Comparison of ENCODE assay signal across 14 cellular contexts in the genomic region with DNA sequence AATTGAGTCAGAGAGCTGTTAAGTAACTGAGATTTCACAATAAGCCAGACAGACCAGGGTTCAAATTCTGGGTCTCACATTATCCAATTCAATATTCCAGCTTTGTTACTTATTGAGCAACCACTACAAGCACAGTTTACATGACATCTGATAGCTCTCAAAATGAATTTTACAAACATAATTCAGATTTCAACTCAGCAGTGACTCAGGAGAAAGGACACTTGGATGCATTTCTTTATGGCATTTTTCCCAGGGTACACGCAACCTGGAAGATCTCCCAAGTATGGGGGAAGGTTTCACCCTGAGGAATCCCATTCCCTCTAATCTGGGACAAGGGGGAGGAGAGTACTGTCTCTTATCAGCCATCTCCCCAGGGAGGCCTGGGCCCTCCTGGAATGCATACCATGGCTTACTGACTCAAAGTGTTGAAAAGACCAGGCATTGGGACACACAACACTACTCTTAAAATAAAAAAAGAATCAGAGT.
DNase-seq lines count a peak whose midpoint lies in the region; ATAC-seq, FAIRE-seq and TF ChIP-seq lines count a peak whose summit lies in the region.
"Had no signal": no experiment of that assay in that cellular context is flagged by ENCODE, and none has a peak within 500 bp of the region (broad histone marks: within the 10 kb centered on the region; RNA-seq: fewer than 3 reads in every experiment).

No MANE protein-coding gene starts in this region.

- H3K9me3 ChIP-seq in mammary epithelial cell (replicated peaks; ENCODE audit: insufficient read depth, low read length): no peaks in the 10 kb centered on the region
- H3K9me3 ChIP-seq: neutrophil had no signal

- BruUV-seq in MCF 10A (replicated peaks; lab: Mats Ljungman, UMichigan) (no TSS peak), mammary epithelial cell (replicated peaks; lab: Mats Ljungman, UMichigan) (no TSS peak)

- H3K27ac ChIP-seq in mammary epithelial cell (ENCODE audit: insufficient read depth, low read depth, low read length): no peak overlapping the region
- H3K27ac ChIP-seq: neutrophil had no signal

- H3K27ac Mint-ChIP-seq in MCF 10A (ENCODE audit: low read depth, unreplicated experiment): no peak overlapping the region
- H3K27ac Mint-ChIP-seq in natural killer cell treated with Interleukin-12 subunit alpha and Interleukin-12 subunit beta and Interleukin-15 and Interleukin-18, amount 100 ng/mL, for 72 hours: no peak overlapping the region
- H3K27ac Mint-ChIP-seq: activated T-helper 1 cell treated with anti-CD3 and anti-CD28 coated beads, Interleukin-12 subunit alpha, Interleukin-12 subunit beta, Interleukin-2, Interleukin-4 antibody, amounts not matched to agents 30 ng/mL and 10 ng/mL and 1 ng/mL, durations not matched to agents 14 hours and 24 hours and 36 hours; T-helper 1 cell treated with Interleukin-12 subunit alpha and Interleukin-12 subunit beta and Interleukin-4 antibody, amounts not matched to agents 30 μg/mL and 1 μg/mL, for 36 hours had no signal

- H3K27me3 ChIP-seq in mammary epithelial cell (ENCODE audit: insufficient read depth, low read length) (peaks cover 2% of the 10 kb centered on the region), bronchial epithelial cell (ENCODE audit: control insufficient read depth, insufficient read depth, low read length) (no peaks in the 10 kb centered on the region)
- H3K27me3 ChIP-seq: neutrophil had no signal

- no peak overlapping the region for H3K4me3 Mint-ChIP-seq in MCF 10A (ENCODE audit: unreplicated experiment)
- no peak overlapping the region for H3K4me3 Mint-ChIP-seq in natural killer cell treated with Interleukin-12 subunit alpha and Interleukin-12 subunit beta and Interleukin-15 and Interleukin-18, amount 100 ng/mL, for 72 hours
- H3K4me3 Mint-ChIP-seq: activated T-helper 1 cell treated with anti-CD3 and anti-CD28 coated beads, Interleukin-12 subunit alpha, Interleukin-12 subunit beta, Interleukin-2, Interleukin-4 antibody, amounts not matched to agents 30 ng/mL and 10 ng/mL and 1 ng/mL, durations not matched to agents 14 hours and 24 hours and 36 hours; T-helper 1 cell treated with Interleukin-12 subunit alpha and Interleukin-12 subunit beta and Interleukin-4 antibody, amounts not matched to agents 30 μg/mL and 1 μg/mL, for 36 hours had no signal

- peak; percentile 69 for DNase-seq in MCF 10A (ENCODE audit: unreplicated experiment)
- DNase-seq in mammary epithelial cell: no peak
- DNase-seq in bronchial epithelial cell (ENCODE audit: low read depth): peak; percentile 92
- DNase-seq in left lobe of liver (ENCODE audit: low spot score): peak; percentile 48
- no peak for DNase-seq in natural killer cell treated with Interleukin-12 subunit alpha and Interleukin-12 subunit beta and Interleukin-15 and Interleukin-18, amount 100 ng/mL, for 72 hours (ENCODE audit: low spot score)
- DNase-seq: AML-193, NCI-H2081 had no signal

- H3K27me3 Mint-ChIP-seq in MCF 10A (ENCODE audit: insufficient read depth, unreplicated experiment): peaks cover 70% of the 10 kb centered on the region
- no peaks in the 10 kb centered on the region for H3K27me3 Mint-ChIP-seq in natural killer cell treated with Interleukin-12 subunit alpha and Interleukin-12 subunit beta and Interleukin-15 and Interleukin-18, amount 100 ng/mL, for 72 hours

- H3K4me1 ChIP-seq in mammary epithelial cell (ENCODE audit: insufficient read depth, low read length): no peaks in the 10 kb centered on the region

- no peaks in the 10 kb centered on the region for H3K4me1 Mint-ChIP-seq in MCF 10A (ENCODE audit: insufficient read depth, unreplicated experiment)
- H3K4me1 Mint-ChIP-seq in natural killer cell treated with Interleukin-12 subunit alpha and Interleukin-12 subunit beta and Interleukin-15 and Interleukin-18, amount 100 ng/mL, for 72 hours (ENCODE audit: low read depth in 2 of 2): no peaks in the 10 kb centered on the region

- H3K9ac ChIP-seq in mammary epithelial cell (ENCODE audit: insufficient read depth, low read length): no peak overlapping the region

- dilution Hi-C loops in mammary epithelial cell (cut with HindIII; ENCODE audit: low sequenced_read_pairs): no loop called here

- no peak overlapping the region for H3K4me3 ChIP-seq in mammary epithelial cell (replicated peaks in 1 of 3; ENCODE audit: insufficient read depth in 1 of 3, low read depth in 2 of 3, low read length in 3 of 3)
- no peak overlapping the region for H3K4me3 ChIP-seq in bronchial epithelial cell (ENCODE audit: low read depth, low read length)

- no peaks in the 10 kb centered on the region for H3K36me3 Mint-ChIP-seq in MCF 10A (ENCODE audit: insufficient read depth, unreplicated experiment)
- no peaks in the 10 kb centered on the region for H3K36me3 Mint-ChIP-seq in natural killer cell treated with Interleukin-12 subunit alpha and Interleukin-12 subunit beta and Interleukin-15 and Interleukin-18, amount 100 ng/mL, for 72 hours

- H4K20me1 ChIP-seq in mammary epithelial cell (ENCODE audit: insufficient read depth, low read length): no peaks in the 10 kb centered on the region

- H3K4me2 ChIP-seq in mammary epithelial cell (ENCODE audit: insufficient read depth, low read depth, low read length): no peak overlapping the region

- H3K36me3 ChIP-seq in mammary epithelial cell (ENCODE audit: insufficient read depth, low read length): no peaks in the 10 kb centered on the region
- H3K36me3 ChIP-seq in bronchial epithelial cell (ENCODE audit: control insufficient read depth, insufficient read depth, low read length): no peaks in the 10 kb centered on the region
- H3K36me3 ChIP-seq: neutrophil had no signal

- peak; percentile 92 for ATAC-seq in left lobe of liver
- no peak for ATAC-seq in GM19467 (IDR thresholded peaks at IDR 0.05; ENCODE audit: unreplicated experiment)
- ATAC-seq in natural killer cell treated with Interleukin-12 subunit alpha and Interleukin-12 subunit beta and Interleukin-15 and Interleukin-18, amount 100 ng/mL, for 72 hours: no peak
- ATAC-seq in GM21515 (IDR thresholded peaks at IDR 0.05; ENCODE audit: unreplicated experiment): no peak
- ATAC-seq in GM18868 (IDR thresholded peaks at IDR 0.05; ENCODE audit: unreplicated experiment): no peak

- no peak overlapping the region for H2AFZ ChIP-seq in mammary epithelial cell (ENCODE audit: low read depth, low read length)

- no peaks in the 10 kb centered on the region for H3K79me2 ChIP-seq in mammary epithelial cell (ENCODE audit: insufficient read depth, low read length)

- in situ Hi-C loops in mammary epithelial cell (cut with MboI; ENCODE audit: low sequenced_read_pairs in 2 of 2): no loop called here

- intact Hi-C loops in MCF 10A (cut with micrococcal nuclease): no loop called here
- intact Hi-C loops in mammary epithelial cell (cut with micrococcal nuclease): no loop called here

- CTCF ChIA-PET in MCF 10A (lab: Yijun Ruan, JAX): no interaction called here
- CTCF ChIA-PET in mammary epithelial cell (lab: Charles Lee; ENCODE audit: low non-redundant PET): no interaction called here

- WGBS in mammary epithelial cell (ENCODE audit: low coverage, missing lambda C conversion rate): 9% methylated on average over 1 of the region's 1 CpG

- POLR2A ChIA-PET in MCF 10A (lab: Yijun Ruan, JAX): interaction anchor here (0.5 kb wide), 1 partner anchor 48 kb away, joined by 3 read pairs; no protein-coding TSS in a partner anchor

- no peaks in the 10 kb centered on the region for H3K9me3 Mint-ChIP-seq in MCF 10A (ENCODE audit: unreplicated experiment)
- H3K9me3 Mint-ChIP-seq in natural killer cell treated with Interleukin-12 subunit alpha and Interleukin-12 subunit beta and Interleukin-15 and Interleukin-18, amount 100 ng/mL, for 72 hours: peaks cover 7% of the 10 kb centered on the region
- H3K9me3 Mint-ChIP-seq: T-helper 1 cell treated with Interleukin-12 subunit alpha and Interleukin-12 subunit beta and Interleukin-4 antibody, amounts not matched to agents 30 μg/mL and 1 μg/mL, for 36 hours had no signal

- no peak for FAIRE-seq in bronchial epithelial cell (lab: Jason Lieb, UNC)
- FAIRE-seq: endothelial cell of umbilical vein had no signal

- TF ChIP-seq CTCF in MCF 10A (IDR thresholded peaks at IDR 0.05; ENCODE audit: unreplicated experiment): no peak
- TF ChIP-seq CTCF in mammary epithelial cell (conservative IDR thresholded peaks at IDR 0.05 in 1 of 2, IDR thresholded peaks at IDR 0.05 in 1 of 2; ENCODE audit: extremely low read depth in 1 of 2, insufficient read depth in 1 of 2, low read depth in 1 of 2, low read length in 2 of 2): no peak
- no peak for TF ChIP-seq CTCF in bronchial epithelial cell (IDR thresholded peaks at IDR 0.05; ENCODE audit: insufficient read depth, low read length, severe bottlenecking)

Comparison
In these comparisons a context has a peak if more than half of its experiments do, and no peak if none do; other contexts are left out.
1. DNase-seq: peak in MCF 10A (single experiment), bronchial epithelial cell (single experiment) and left lobe of liver (single experiment); none in mammary epithelial cell (single experiment) and natural killer cell treated with Interleukin-12 subunit alpha and Interleukin-12 subunit beta and Interleukin-15 and Interleukin-18, amount 100 ng/mL, for 72 hours (single experiment).